ENCODE assay signal across 20 cellular contexts in genomic region chr14:96660135-96660534, GRCh38.
"Had no signal": no experiment of that assay in that cellular context is flagged by ENCODE, and none has a peak within 500 bp of the region (broad histone marks: within the 10 kb centered on the region; RNA-seq: fewer than 3 reads in every experiment).

No MANE protein-coding gene starts in this region.

- H3K4me1 ChIP-seq: colonic mucosa, SJCRH30 had no signal

- H3K27ac ChIP-seq: colonic mucosa, SJCRH30, VCaP had no signal

- H3K9me3 ChIP-seq: colonic mucosa, SJCRH30 had no signal

- H3K27me3 ChIP-seq: colonic mucosa, SJCRH30 had no signal

- ATAC-seq: activated T-helper 17 cell treated with anti-CD3 and anti-CD28 coated beads, Interleukin-2, amount 50 U/mL, for 72 hours; SK-N-SH treated with all-trans-retinoic acid at 6 μM for 48 hours had no signal

- H3K4me3 ChIP-seq: colonic mucosa, SJCRH30 had no signal

- H3K36me3 ChIP-seq: colonic mucosa, SJCRH30 had no signal

- DNase-seq: activated CD4-positive, alpha-beta memory T cell treated with anti-CD3 and anti-CD28 coated beads for 36 hours; activated CD4-positive, alpha-beta T cell treated with anti-CD3 and anti-CD28 coated beads, Interleukin-2, amount 10 ng/mL, durations not matched to agents 7 days and 5 days; activated CD4-positive, CD25-positive, alpha-beta regulatory T cell; activated CD8-positive, alpha-beta memory T cell treated with anti-CD3 and anti-CD28 coated beads for 24 hours; activated gamma-delta T cell; activated naive CD4-positive, alpha-beta T cell treated with anti-CD3 and anti-CD28 coated beads, Interleukin-2, amount 10 ng/mL, durations not matched to agents 7 days and 5 days; activated naive CD8-positive, alpha-beta T cell treated with anti-CD3 and anti-CD28 coated beads for 36 hours; activated T-cell treated with anti-CD3 and anti-CD28 coated beads, Interleukin-2, amount 50 U/mL, for 48 hours; colonic mucosa; MM.1S; NCI-H1105; NCI-H1436; NCI-H187; NCI-H2081; NCI-H510A treated with DMSO at 0.1 percent for 48 hours; SJCRH30; SW 1271 had no signal
